In genomic region chr3:181210275-181210674, GRCh38 we compare ENCODE assay signal across 9 cellular contexts.
A peak's percentile ranks its signal among the peaks of the same experiment; 100 is the strongest.
DNase-seq lines count a peak whose midpoint lies in the region; ATAC-seq and TF ChIP-seq lines count a peak whose summit lies in the region.
"Had no signal": no experiment of that assay in that cellular context is flagged by ENCODE, and none has a peak within 500 bp of the region (broad histone marks: within the 10 kb centered on the region; RNA-seq: fewer than 3 reads in every experiment).

No MANE protein-coding gene starts in this region.

- H3K4me3 Mint-ChIP-seq in progenitor cell of endocrine pancreas (ENCODE audit: low read depth): no peak overlapping the region

- H3K9me3 Mint-ChIP-seq in progenitor cell of endocrine pancreas (ENCODE audit: low read depth): no peaks in the 10 kb centered on the region

- no peak overlapping the region for H3K4me3 ChIP-seq in coronary artery

- ATAC-seq in HG02588 (IDR thresholded peaks at IDR 0.05; ENCODE audit: unreplicated experiment) (no peak), GM19455 (IDR thresholded peaks at IDR 0.05; ENCODE audit: unreplicated experiment) (no peak)

- H3K27ac ChIP-seq in coronary artery: no peak overlapping the region

- DNase-seq in DMS153 treated with DMSO at 0.1 percent for 48 hours (lab: John Stamatoyannopoulos, UW; ENCODE audit: unreplicated experiment): peak; percentile 34
- DNase-seq in DMS153 (lab: John Stamatoyannopoulos, UW): no peak
- DNase-seq in NCI-H2196 (lab: John Stamatoyannopoulos, UW; ENCODE audit: unreplicated experiment): peak; percentile 56
- peak; percentile 46 for DNase-seq in dermis blood vessel endothelial cell
- no peak for DNase-seq in progenitor cell of endocrine pancreas (ENCODE audit: low spot score, unreplicated experiment)
- DNase-seq in coronary artery (ENCODE audit: low spot score): no peak
- DNase-seq: stimulated activated CD4-positive, alpha-beta T cell treated with anti-CD3 and anti-CD28 coated beads, Interleukin-4, amount 100 ng/mL, for 1 hour had no signal

- H3K4me1 Mint-ChIP-seq in progenitor cell of endocrine pancreas (ENCODE audit: low read depth): no peaks in the 10 kb centered on the region

- no peaks in the 10 kb centered on the region for H3K36me3 Mint-ChIP-seq in progenitor cell of endocrine pancreas (ENCODE audit: insufficient read depth)

- H3K27me3 Mint-ChIP-seq in progenitor cell of endocrine pancreas: peaks cover 13% of the 10 kb centered on the region

- peak; percentile 70 for TF ChIP-seq CTCF in progenitor cell of endocrine pancreas (IDR thresholded peaks at IDR 0.05; ENCODE audit: unreplicated experiment)
- TF ChIP-seq CTCF in coronary artery (IDR thresholded peaks at IDR 0.05): no peak

- H3K27ac Mint-ChIP-seq in progenitor cell of endocrine pancreas: no peak overlapping the region

Comparison
In these comparisons a context has a peak if more than half of its experiments do, and no peak if none do; other contexts are left out.
1. DNase-seq: peak in DMS153 treated with DMSO at 0.1 percent for 48 hours (single experiment), NCI-H2196 (single experiment) and dermis blood vessel endothelial cell (single experiment); none in DMS153 (single experiment), progenitor cell of endocrine pancreas (single experiment) and coronary artery (single experiment).